24 cellular contexts compared by ENCODE assay signal in the genomic region with DNA sequence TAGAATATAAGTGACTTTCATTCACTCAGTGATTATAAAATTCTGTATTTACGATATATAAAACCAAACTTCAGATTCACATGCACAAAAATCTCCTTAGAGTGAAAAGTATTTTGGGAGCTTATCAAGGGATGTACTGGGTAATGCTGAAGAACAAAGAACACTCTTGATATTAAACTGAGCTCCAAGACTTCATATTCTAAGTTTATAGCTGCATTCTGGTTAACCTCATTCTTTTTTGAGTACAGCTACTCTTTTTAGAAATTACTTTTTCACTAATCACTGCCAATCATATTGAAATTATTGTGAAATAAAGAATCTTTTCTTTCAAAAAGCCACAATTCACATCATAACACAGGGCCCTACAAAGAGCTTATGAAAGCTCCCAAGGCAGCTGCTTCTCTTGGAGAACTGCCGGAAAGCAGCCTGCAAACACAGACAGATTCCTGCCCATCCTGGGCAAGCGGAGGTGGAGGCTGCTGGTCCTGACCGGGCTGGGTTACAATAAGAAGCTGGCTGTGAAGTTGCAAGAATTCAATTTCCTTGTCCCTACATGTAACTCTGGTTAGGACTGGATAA.
A peak's percentile ranks its signal among the peaks of the same experiment; 100 is the strongest.
DNase-seq lines count a peak whose midpoint lies in the region; ATAC-seq and TF ChIP-seq lines count a peak whose summit lies in the region.
"Had no signal": no experiment of that assay in that cellular context is flagged by ENCODE, and none has a peak within 500 bp of the region (broad histone marks: within the 10 kb centered on the region; RNA-seq: fewer than 3 reads in every experiment).

No MANE protein-coding gene starts in this region.

- DNase-seq in Ammon's horn (ENCODE audit: low spot score) (peak; percentile 37), SK-N-MC (ENCODE audit: low read depth, low spot score) (no peak), globus pallidus (ENCODE audit: low spot score) (peak; percentile 24), psoas muscle (peak; percentile 18 to 53), SHP77 (lab: John Stamatoyannopoulos, UW) (no peak), RKO (ENCODE audit: low spot score) (no peak), PC-9 (no peak)
- DNase-seq: activated CD4-positive, CD25-positive, alpha-beta regulatory T cell treated with anti-CD3 and anti-CD28 coated beads, Interleukin-2, amount 50 U/mL, for 72 hours; activated CD8-positive, alpha-beta T cell treated with anti-CD3 and anti-CD28 coated beads for 36 hours; cortex of kidney; DMS53; GDM1; H7; NCI-H1092 treated with DMSO at 0.1 percent for 48 hours; NCI-H187; NCI-H524 treated with DMSO at 0.1 percent for 48 hours; nephron progenitor cell; ovary; Peyer's patch; SK-N-SH; thyroid gland had no signal

- H3K9me3 ChIP-seq in SK-N-MC (ENCODE audit: low read depth, low read length) (no peaks in the 10 kb centered on the region), psoas muscle (no peaks in the 10 kb centered on the region), PC-9 (ENCODE audit: insufficient read depth, low read depth) (no peaks in the 10 kb centered on the region)
- H3K9me3 ChIP-seq: ovary, Peyer's patch, SK-N-SH, thyroid gland had no signal

- BruUV-seq in PC-9 (replicated peaks; lab: Mats Ljungman, UMichigan), result no TSS peak

- H3F3A ChIP-seq in PC-9 (ENCODE audit: insufficient read depth, low read depth), result no peaks in the 10 kb centered on the region

- no peaks in the 10 kb centered on the region for H4K20me1 ChIP-seq in PC-9 (ENCODE audit: insufficient read depth)

- no peaks in the 10 kb centered on the region for H3K9me2 ChIP-seq in PC-9 (ENCODE audit: insufficient read depth)
- H3K9me2 ChIP-seq: SK-N-SH had no signal

- H3K27me3 ChIP-seq in psoas muscle (ENCODE audit: insufficient read depth in 3 of 3, low read length in 2 of 3) (no peaks in the 10 kb centered on the region), PC-9 (ENCODE audit: insufficient read depth, low read depth) (no peaks in the 10 kb centered on the region)
- H3K27me3 ChIP-seq: ovary, Peyer's patch, thyroid gland had no signal

- H3K9ac ChIP-seq in SK-N-MC (ENCODE audit: insufficient read length), result no peak overlapping the region
- H3K9ac ChIP-seq: SK-N-SH had no signal

- H3K4me2 ChIP-seq in PC-9, result no peak overlapping the region
- H3K4me2 ChIP-seq: SK-N-SH had no signal

- H2AFZ ChIP-seq in PC-9, result no peak overlapping the region

- ATAC-seq in psoas muscle, result peak; percentile 63 to 86 (median 78)
- ATAC-seq: activated CD8-positive, alpha-beta T cell treated with anti-CD3 and anti-CD28 coated beads for 36 hours; activated naive CD4-positive, alpha-beta T cell treated with anti-CD3 and anti-CD28 coated beads, Interleukin-2, amount 50 U/mL, for 72 hours; esophagus mucosa; left lobe of liver had no signal

- H3K36me3 ChIP-seq in SK-N-MC (ENCODE audit: insufficient read depth, low read length) (no peaks in the 10 kb centered on the region), psoas muscle (ENCODE audit: insufficient read depth in 1 of 2, low read depth in 1 of 2) (no peaks in the 10 kb centered on the region), PC-9 (ENCODE audit: low read depth) (no peaks in the 10 kb centered on the region)
- H3K36me3 ChIP-seq: ovary, Peyer's patch, thyroid gland had no signal

- CTCF ChIA-PET in PC-9 (lab: Charles Lee), result no interaction called here

- POLR2A ChIA-PET in PC-9 (lab: Charles Lee; ENCODE audit: unreplicated experiment), result no interaction called here

- intact Hi-C loops in psoas muscle (cut with DNase I) (no loop called here), PC-9 (cut with micrococcal nuclease; ENCODE audit: unreplicated experiment) (no loop called here)

- no peak overlapping the region for H3K4me3 ChIP-seq in SK-N-MC
- H3K4me3 ChIP-seq in psoas muscle, result no peak overlapping the region
- no peak overlapping the region for H3K4me3 ChIP-seq in PC-9
- H3K4me3 ChIP-seq: ovary, Peyer's patch, thyroid gland had no signal

- 33 to 39% (median 37%) methylated on average over 4 of the region's 4 CpGs for WGBS in psoas muscle, 3 donors

- H3K79me2 ChIP-seq in PC-9 (ENCODE audit: low read depth), result no peaks in the 10 kb centered on the region

- H3K27ac ChIP-seq in SK-N-MC (0 out of 2 replicates have a peak overlapping the region, but pooled peaks have one; percentile 10), psoas muscle (no peak overlapping the region), PC-9 (no peak overlapping the region)
- H3K27ac ChIP-seq: ovary, Peyer's patch, thyroid gland had no signal

- peaks cover 12% of the 10 kb centered on the region for H3K4me1 ChIP-seq in psoas muscle
- H3K4me1 ChIP-seq in PC-9 (replicated peaks; ENCODE audit: insufficient read depth), result no peaks in the 10 kb centered on the region
- H3K4me1 ChIP-seq: Peyer's patch, thyroid gland had no signal

- TF ChIP-seq CTCF in psoas muscle (IDR thresholded peaks at IDR 0.05) (no peak), PC-9 (conservative IDR thresholded peaks at IDR 0.05) (no peak)

Comparison
In these comparisons a context has a peak if more than half of its experiments do, and no peak if none do; other contexts are left out.
1. DNase-seq: peak in Ammon's horn (single experiment), globus pallidus (single experiment) and psoas muscle (2 of 2); none in SK-N-MC (single experiment), SHP77 (0 of 2), RKO (single experiment) and PC-9 (0 of 2).